ENCODE assay signal across 11 cellular contexts in genomic region chr5:154654484-154655375, GRCh38.
DNase-seq lines count a peak whose midpoint lies in the region; ATAC-seq, FAIRE-seq and TF ChIP-seq lines count a peak whose summit lies in the region.
"Had no signal": no experiment of that assay in that cellular context is flagged by ENCODE, and none has a peak within 500 bp of the region (broad histone marks: within the 10 kb centered on the region; RNA-seq: fewer than 3 reads in every experiment).

No MANE protein-coding gene starts in this region.

- H3K27ac ChIP-seq in GM12878 (ENCODE audit: control insufficient read depth, insufficient read depth) (no peak overlapping the region; the same call in 1 of the 2 replicates), liver (ENCODE audit: low read depth in 1 of 2, low read length in 2 of 2) (peak overlapping the region; percentile 3 to 43), subcutaneous abdominal adipose tissue (ENCODE audit: low read depth, low read length) (peak overlapping the region; percentile 79)

- no peaks in the 10 kb centered on the region for H3K79me2 ChIP-seq in GM12878 (ENCODE audit: control insufficient read depth, insufficient read depth, low read length)

- H3K4me1 ChIP-seq in GM12878 (ENCODE audit: control insufficient read depth, insufficient read depth, low read length) (peaks cover 10% of the 10 kb centered on the region), liver (ENCODE audit: control insufficient read depth in 4 of 4, insufficient read depth in 4 of 4, low read length in 3 of 4) (peaks cover 9 to 22% (median 20%) of the 10 kb centered on the region in 4 donors), subcutaneous abdominal adipose tissue (ENCODE audit: control insufficient read depth in 5 of 5, insufficient read depth in 5 of 5, low read length in 5 of 5) (peaks cover 5 to 29% (median 25%) of the 10 kb centered on the region in 5 donors)

- SMC1A ChIA-PET in GM12878 (lab: Charles Lee; ENCODE audit: uncharacterized antibody, unreplicated experiment): no interaction called here

- TF ChIP-seq POLR2A in GM12878 (IDR thresholded peaks at IDR 0.05; ENCODE audit: low read depth, low read length): no peak

- no peak overlapping the region for H3K4me3 ChIP-seq in GM12878
- H3K4me3 ChIP-seq in liver (ENCODE audit: low read depth in 1 of 3, low read length in 3 of 3): peak overlapping the region in 1 of 3 donors; percentile 19
- H3K4me3 ChIP-seq in subcutaneous abdominal adipose tissue (ENCODE audit: low read depth in 1 of 5, low read length in 5 of 5): peak overlapping the region; percentile 30 to 59 (median 34)

- H3K4me3 Mint-ChIP-seq in activated CD8-positive, alpha-beta T cell treated with anti-CD3 and anti-CD28 coated beads, Interleukin-2, amount 10 ng/mL, durations not matched to agents 7 days and 5 days: peak overlapping the region; percentile 38
- no peak overlapping the region for H3K4me3 Mint-ChIP-seq in activated CD8-positive, alpha-beta T cell treated with anti-CD3 and anti-CD28 coated beads for 36 hours

- WGBS in GM12878 (ENCODE audit: insufficient coverage, insufficient replicate concordance, low lambda C conversion rate, missing lambda C conversion rate): 82% methylated on average over 13 of the region's 13 CpGs
- 54% methylated on average over 13 of the region's 13 CpGs for WGBS in liver

- POLR2A ChIA-PET in activated CD8-positive, alpha-beta T cell treated with anti-CD3 and anti-CD28 coated beads, Interleukin-2, amount 10 ng/mL, durations not matched to agents 7 days and 5 days (lab: Charles Lee): no interaction called here
- POLR2A ChIA-PET in activated CD8-positive, alpha-beta T cell treated with anti-CD3 and anti-CD28 coated beads for 36 hours (lab: Charles Lee): no interaction called here
- POLR2A ChIA-PET in GM12878 (lab: Charles Lee): interaction anchor here (0.7 kb wide), 1 partner anchor 248 kb away, joined by 3 read pairs; no protein-coding TSS in a partner anchor

- H3K4me1 Mint-ChIP-seq in activated CD8-positive, alpha-beta T cell treated with anti-CD3 and anti-CD28 coated beads, Interleukin-2, amount 10 ng/mL, durations not matched to agents 7 days and 5 days (ENCODE audit: low read depth): peaks cover 14% of the 10 kb centered on the region
- peaks cover 8% of the 10 kb centered on the region for H3K4me1 Mint-ChIP-seq in activated CD8-positive, alpha-beta T cell treated with anti-CD3 and anti-CD28 coated beads for 36 hours (ENCODE audit: low read depth)

- no peaks in the 10 kb centered on the region; a peak in 2 of 4 replicates for H3K27me3 ChIP-seq in GM12878 (replicated peaks in 1 of 2; ENCODE audit: control insufficient read depth in 2 of 2, insufficient read depth in 2 of 2, low read length in 1 of 2)
- H3K27me3 ChIP-seq in liver (ENCODE audit: control insufficient read depth in 4 of 4, insufficient read depth in 4 of 4, low read length in 3 of 4): no peaks in the 10 kb centered on the region
- H3K27me3 ChIP-seq in subcutaneous abdominal adipose tissue (ENCODE audit: control insufficient read depth in 5 of 5, insufficient read depth in 4 of 5, low read length in 5 of 5): no peaks in the 10 kb centered on the region

- no peaks in the 10 kb centered on the region for H4K20me1 ChIP-seq in GM12878 (ENCODE audit: control insufficient read depth, insufficient read depth)

- H3K9me3 Mint-ChIP-seq in activated CD8-positive, alpha-beta T cell treated with anti-CD3 and anti-CD28 coated beads, Interleukin-2, amount 10 ng/mL, durations not matched to agents 7 days and 5 days (ENCODE audit: insufficient read depth): no peaks in the 10 kb centered on the region
- H3K9me3 Mint-ChIP-seq in activated CD8-positive, alpha-beta T cell treated with anti-CD3 and anti-CD28 coated beads for 36 hours: no peaks in the 10 kb centered on the region

- 0 out of 2 replicates have a peak overlapping the region, but pooled peaks have one; percentile 8 for H3K4me2 ChIP-seq in GM12878 (ENCODE audit: control insufficient read depth, insufficient read depth)

- no TSS peak for BruUV-seq in GM12878 (replicated peaks; lab: Mats Ljungman, UMichigan)

- no peak overlapping the region for H3K27ac Mint-ChIP-seq in activated CD8-positive, alpha-beta T cell treated with anti-CD3 and anti-CD28 coated beads, Interleukin-2, amount 10 ng/mL, durations not matched to agents 7 days and 5 days
- no peak overlapping the region for H3K27ac Mint-ChIP-seq in activated CD8-positive, alpha-beta T cell treated with anti-CD3 and anti-CD28 coated beads for 36 hours

- H3K9ac ChIP-seq in GM12878 (ENCODE audit: control insufficient read depth, insufficient read depth, low read length) (0 out of 2 replicates have a peak overlapping the region, but pooled peaks have one; percentile 37), liver (ENCODE audit: low read depth in 1 of 2, low read length in 2 of 2) (peak overlapping the region; percentile 20 to 34), subcutaneous abdominal adipose tissue (ENCODE audit: low read length in 5 of 5) (peak overlapping the region; percentile 3 to 75 (median 71))

- TF ChIP-seq CTCF in activated CD8-positive, alpha-beta T cell treated with anti-CD3 and anti-CD28 coated beads for 36 hours (IDR thresholded peaks at IDR 0.05): no peak
- TF ChIP-seq CTCF in GM12878 (IDR thresholded peaks at IDR 0.05 in 2 of 3, conservative IDR thresholded peaks at IDR 0.05 in 1 of 3; ENCODE audit: control insufficient read depth in 2 of 3, extremely low read depth in 1 of 3, insufficient read depth in 1 of 3, low read depth in 3 of 3, low read length in 3 of 3) (no peak), liver (IDR thresholded peaks at IDR 0.05; ENCODE audit: low read depth, low read length, missing input control) (no peak)

- H3K27me3 Mint-ChIP-seq in activated CD8-positive, alpha-beta T cell treated with anti-CD3 and anti-CD28 coated beads, Interleukin-2, amount 10 ng/mL, durations not matched to agents 7 days and 5 days (ENCODE audit: low read depth): no peaks in the 10 kb centered on the region
- no peaks in the 10 kb centered on the region for H3K27me3 Mint-ChIP-seq in activated CD8-positive, alpha-beta T cell treated with anti-CD3 and anti-CD28 coated beads for 36 hours

- ATAC-seq in activated CD8-positive, alpha-beta T cell treated with anti-CD3 and anti-CD28 coated beads, Interleukin-2, amount 10 ng/mL, durations not matched to agents 7 days and 5 days: no peak
- no peak for ATAC-seq in activated CD8-positive, alpha-beta T cell treated with anti-CD3 and anti-CD28 coated beads for 36 hours
- ATAC-seq in GM12878 (no peak), GM21367 (IDR thresholded peaks at IDR 0.05; ENCODE audit: unreplicated experiment) (no peak)

- in situ Hi-C loops in GM12878 (cut with MboI): no loop called here

- H3K36me3 Mint-ChIP-seq in activated CD8-positive, alpha-beta T cell treated with anti-CD3 and anti-CD28 coated beads, Interleukin-2, amount 10 ng/mL, durations not matched to agents 7 days and 5 days (ENCODE audit: low read depth): no peaks in the 10 kb centered on the region
- no peaks in the 10 kb centered on the region for H3K36me3 Mint-ChIP-seq in activated CD8-positive, alpha-beta T cell treated with anti-CD3 and anti-CD28 coated beads for 36 hours (ENCODE audit: low read depth)

- H3K9me3 ChIP-seq in GM12878 (replicated peaks; ENCODE audit: control insufficient read depth, insufficient read depth, low read length) (no peaks in the 10 kb centered on the region), liver (ENCODE audit: control insufficient read depth in 4 of 4, low read length in 3 of 4) (no peaks in the 10 kb centered on the region), subcutaneous abdominal adipose tissue (ENCODE audit: control insufficient read depth in 5 of 5, low read length in 5 of 5) (no peaks in the 10 kb centered on the region)

- no peak for TF ChIP-seq RAD21 in GM12878 (IDR thresholded peaks at IDR 0.05; ENCODE audit: insufficient read depth, low read depth, low read length)
- peak in 1 of 2 donors; percentile 7 for TF ChIP-seq RAD21 in liver (IDR thresholded peaks at IDR 0.05)

- no peak for FAIRE-seq in GM12878 (lab: Jason Lieb, UNC)
- FAIRE-seq: GM18507 had no signal

- intact Hi-C loops in activated CD8-positive, alpha-beta T cell treated with anti-CD3 and anti-CD28 coated beads for 36 hours (cut with micrococcal nuclease): loop anchor here (10.0 kb wide), 1 partner anchor 220 kb away; no protein-coding TSS in a partner anchor
- intact Hi-C loops in GM12878 (cut with micrococcal nuclease; ENCODE audit: unreplicated experiment): loop anchor here (5.0 to 10.0 kb wide), 5 partner anchors 103 to 393 kb away; partner anchors contain the start of gene LARP1

- RAD21 ChIA-PET in GM12878 (lab: Charles Lee; ENCODE audit: unreplicated experiment): interaction anchor here (0.7 kb wide), 1 partner anchor 20 kb away, joined by 3 read pairs; no protein-coding TSS in a partner anchor

- CTCF ChIA-PET in activated CD8-positive, alpha-beta T cell treated with anti-CD3 and anti-CD28 coated beads, Interleukin-2, amount 10 ng/mL, durations not matched to agents 7 days and 5 days (lab: Charles Lee): no interaction called here
- CTCF ChIA-PET in activated CD8-positive, alpha-beta T cell treated with anti-CD3 and anti-CD28 coated beads for 36 hours (lab: Charles Lee): interaction anchor here (0.7 kb wide), 1 partner anchor 14 kb away, joined by 3 read pairs; no protein-coding TSS in a partner anchor
- CTCF ChIA-PET in GM12878 (lab: Yijun Ruan, JAX): interaction anchor here (1.1 to 1.4 kb wide), 3 partner anchors 157 to 361 kb away, joined by 3 to 4 read pairs (median 3); no protein-coding TSS in a partner anchor

- H3K36me3 ChIP-seq in GM12878 (ENCODE audit: control insufficient read depth in 2 of 2, insufficient read depth in 2 of 2, low read length in 1 of 2): no peaks in the 10 kb centered on the region
- no peaks in the 10 kb centered on the region for H3K36me3 ChIP-seq in liver (ENCODE audit: control insufficient read depth in 4 of 4, insufficient read depth in 3 of 4, low read depth in 1 of 4, low read length in 3 of 4)
- H3K36me3 ChIP-seq in subcutaneous abdominal adipose tissue (ENCODE audit: control insufficient read depth in 5 of 5, insufficient read depth in 5 of 5, low read length in 5 of 5): no peaks in the 10 kb centered on the region

- H2AFZ ChIP-seq in GM12878 (ENCODE audit: control insufficient read depth, low read depth, low read length): peak overlapping the region; percentile 77

- no peak for DNase-seq in activated CD8-positive, alpha-beta T cell treated with anti-CD3 and anti-CD28 coated beads, Interleukin-2, amount 10 ng/mL, durations not matched to agents 7 days and 5 days
- DNase-seq in activated CD8-positive, alpha-beta T cell treated with anti-CD3 and anti-CD28 coated beads for 36 hours: no peak
- no peak for DNase-seq in GM12878 (ENCODE audit: low read depth, low spot score)
- no peak for DNase-seq in GM19240 (ENCODE audit: insufficient read length, low spot score)
- DNase-seq in NCI-H1694 (lab: John Stamatoyannopoulos, UW): no peak
- DNase-seq: activated naive CD4-positive, alpha-beta T cell treated with anti-CD3 and anti-CD28 coated beads, Interleukin-2, amount 50 U/mL, for 16 hours; NCI-H1092 treated with DMSO at 0.1 percent for 48 hours had no signal

- no peak for TF ChIP-seq EP300 in GM12878 (IDR thresholded peaks at IDR 0.05; ENCODE audit: borderline replicate concordance in 1 of 2, control insufficient read depth in 1 of 2, low read depth in 2 of 2, low read length in 2 of 2)

TF ChIP-seq in GM12878, 131 proteins besides CTCF, POLR2A, EP300 and RAD21 (continues in another document):
- TF ChIP-seq NBN (IDR thresholded peaks at IDR 0.05): no peak

TF ChIP-seq in liver, 16 proteins besides CTCF, POLR2A, EP300 and RAD21 (continues in another document):
- no peak for TF ChIP-seq RXRA (IDR thresholded peaks at IDR 0.05)
